22 cellular contexts compared by ENCODE assay signal in the genomic region with DNA sequence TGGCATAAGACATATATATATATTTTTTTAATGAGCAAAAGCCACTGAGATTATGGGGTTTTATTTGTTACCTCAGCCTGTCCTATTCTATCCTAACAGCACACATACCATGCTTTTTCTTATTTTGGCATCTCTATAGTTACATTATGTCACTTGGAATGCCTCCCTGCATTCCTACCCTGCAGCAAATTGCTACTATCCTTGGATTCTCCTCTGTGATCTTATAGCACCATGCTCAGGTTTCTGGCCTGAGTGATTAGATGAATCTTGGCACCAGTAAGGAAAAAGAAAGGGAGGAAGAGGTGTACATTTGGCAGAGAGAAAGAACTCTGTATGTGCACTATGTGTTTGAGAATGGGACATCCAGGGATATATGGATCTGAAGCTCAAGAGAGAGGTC.
A peak's percentile ranks its signal among the peaks of the same experiment; 100 is the strongest.
DNase-seq lines count a peak whose midpoint lies in the region; ATAC-seq and TF ChIP-seq lines count a peak whose summit lies in the region.
"Had no signal": no experiment of that assay in that cellular context is flagged by ENCODE, and none has a peak within 500 bp of the region (broad histone marks: within the 10 kb centered on the region; RNA-seq: fewer than 3 reads in every experiment).

No MANE protein-coding gene starts in this region.

- no peaks in the 10 kb centered on the region for H3K79me1 ChIP-seq in mesendoderm (ENCODE audit: low read length)

- CTCF ChIA-PET in SK-N-SH (lab: Yijun Ruan, JAX) = no interaction called here

- H3K4me1 ChIP-seq in SK-N-SH (ENCODE audit: control insufficient read depth in 1 of 2, insufficient read depth in 2 of 2, low read depth in 1 of 2, low read length in 1 of 2) = peaks cover 0 to 8% of the 10 kb centered on the region in 2 experiments; a peak in 2 of 4 replicates
- H3K4me1 ChIP-seq in mesendoderm (ENCODE audit: control insufficient read depth, low read depth, low read length) = peaks cover under 1% of the 10 kb centered on the region
- H3K4me1 ChIP-seq in right cardiac atrium (ENCODE audit: control insufficient read depth, insufficient read depth, low read length) = no peaks in the 10 kb centered on the region

- DNase-seq in SK-N-SH = no peak
- peak; percentile 32 for DNase-seq in RPMI7951 (ENCODE audit: low read depth)
- DNase-seq in mesendoderm = peak; percentile 61
- no peak for DNase-seq in type B pancreatic cell (ENCODE audit: extremely low spot score, unreplicated experiment)
- no peak for DNase-seq in WERI-Rb-1
- no peak for DNase-seq in right cardiac atrium
- no peak for DNase-seq in endothelial cell (ENCODE audit: low spot score)
- DNase-seq: C1 segment of cervical spinal cord; CD8-positive, alpha-beta T cell; DND-41; GOT3; NCI-H1092; NCI-H1436 treated with DMSO at 0.1 percent for 48 hours; NCI-H1930; NCI-H510A; NK-92 treated with Interleukin-12 subunit alpha and Interleukin-12 subunit beta, amount 100 ng/mL, for 24 hours; SJCRH30 had no signal

- H3K36me3 Mint-ChIP-seq in type B pancreatic cell (peaks cover 4% of the 10 kb centered on the region), endothelial cell (ENCODE audit: low read depth, unreplicated experiment) (peaks cover under 1% of the 10 kb centered on the region)
- H3K36me3 Mint-ChIP-seq: CD8-positive, alpha-beta T cell had no signal

- H3K4me3 Mint-ChIP-seq in type B pancreatic cell (peak overlapping the region; percentile 5), endothelial cell (ENCODE audit: unreplicated experiment) (no peak overlapping the region)
- H3K4me3 Mint-ChIP-seq: CD8-positive, alpha-beta T cell had no signal

- peaks cover 4% of the 10 kb centered on the region; the same call in 1 of the 2 replicates for H3K27me3 ChIP-seq in SK-N-SH (ENCODE audit: insufficient read depth)
- H3K27me3 ChIP-seq in mesendoderm (ENCODE audit: insufficient read depth, low read length, poor library complexity) = no peaks in the 10 kb centered on the region
- H3K27me3 ChIP-seq in WERI-Rb-1 (ENCODE audit: insufficient read depth, low read depth, severe bottlenecking) = no peaks in the 10 kb centered on the region
- H3K27me3 ChIP-seq in right cardiac atrium (ENCODE audit: control insufficient read depth, insufficient read depth) = no peaks in the 10 kb centered on the region
- H3K27me3 ChIP-seq: SJCRH30 had no signal

- H3F3A ChIP-seq in SK-N-SH (replicated peaks; ENCODE audit: insufficient read depth) = no peaks in the 10 kb centered on the region

- H4K20me1 ChIP-seq in SK-N-SH (ENCODE audit: insufficient read depth) = no peaks in the 10 kb centered on the region

- H3K27me3 Mint-ChIP-seq in type B pancreatic cell (no peaks in the 10 kb centered on the region), endothelial cell (ENCODE audit: unreplicated experiment) (peaks cover 5% of the 10 kb centered on the region)

- H3K27ac Mint-ChIP-seq in type B pancreatic cell = peak overlapping the region; percentile 7
- no peak overlapping the region for H3K27ac Mint-ChIP-seq in endothelial cell (ENCODE audit: unreplicated experiment)
- H3K27ac Mint-ChIP-seq: CD8-positive, alpha-beta T cell had no signal

- no peak overlapping the region for H4K5ac ChIP-seq in mesendoderm (ENCODE audit: low read length)

- H2AK5ac ChIP-seq in mesendoderm (ENCODE audit: low read length) = no peak overlapping the region

- no peak overlapping the region for H2BK15ac ChIP-seq in mesendoderm (replicated peaks; ENCODE audit: low read depth)

- H3K79me2 ChIP-seq in SK-N-SH (ENCODE audit: insufficient read depth) (no peaks in the 10 kb centered on the region), mesendoderm (ENCODE audit: control insufficient read depth, insufficient read depth, low read length) (no peaks in the 10 kb centered on the region)

- H3K23ac ChIP-seq in mesendoderm (ENCODE audit: low read length) = no peak overlapping the region

- H2AFZ ChIP-seq in SK-N-SH (ENCODE audit: low read depth) = no peak overlapping the region

- H3K36me3 ChIP-seq in SK-N-SH (replicated peaks in 1 of 2; ENCODE audit: control insufficient read depth in 1 of 2, insufficient read depth in 2 of 2, low read length in 1 of 2) (no peaks in the 10 kb centered on the region), mesendoderm (ENCODE audit: control insufficient read depth, insufficient read depth, low read length) (no peaks in the 10 kb centered on the region), WERI-Rb-1 (no peaks in the 10 kb centered on the region)
- H3K36me3 ChIP-seq: SJCRH30 had no signal

- H3K56ac ChIP-seq in mesendoderm (ENCODE audit: low read length) = no peak overlapping the region

- H3K4me3 ChIP-seq in SK-N-SH (ENCODE audit: low read depth in 2 of 2, low read length in 1 of 2) = no peak overlapping the region
- no peak overlapping the region for H3K4me3 ChIP-seq in mesendoderm (ENCODE audit: low read length)
- no peak overlapping the region for H3K4me3 ChIP-seq in WERI-Rb-1 (ENCODE audit: low read depth, low read length)
- no peak overlapping the region for H3K4me3 ChIP-seq in right cardiac atrium (ENCODE audit: low read length)
- H3K4me3 ChIP-seq: K562, SJCRH30 had no signal

- no peak overlapping the region for H2BK120ac ChIP-seq in mesendoderm (ENCODE audit: low read depth, low read length)

- H3K9me3 Mint-ChIP-seq in type B pancreatic cell (no peaks in the 10 kb centered on the region), endothelial cell (ENCODE audit: unreplicated experiment) (no peaks in the 10 kb centered on the region)
- H3K9me3 Mint-ChIP-seq: CD8-positive, alpha-beta T cell had no signal

- H3K4me1 Mint-ChIP-seq in type B pancreatic cell (ENCODE audit: unreplicated experiment) (peaks cover 33% of the 10 kb centered on the region), endothelial cell (ENCODE audit: unreplicated experiment) (peaks cover 21% of the 10 kb centered on the region)

- no peak overlapping the region for H2BK5ac ChIP-seq in mesendoderm (ENCODE audit: low read length)

- TF ChIP-seq RAD21 in SK-N-SH (IDR thresholded peaks at IDR 0.05; ENCODE audit: low read length) = no peak

- H3K4me2 ChIP-seq in SK-N-SH (no peak overlapping the region), mesendoderm (ENCODE audit: low read length) (no peak overlapping the region)

- H3K9me3 ChIP-seq in SK-N-SH (no peaks in the 10 kb centered on the region), WERI-Rb-1 (ENCODE audit: severe bottlenecking) (no peaks in the 10 kb centered on the region), right cardiac atrium (ENCODE audit: control insufficient read depth, low read length) (no peaks in the 10 kb centered on the region)
- H3K9me3 ChIP-seq: SJCRH30 had no signal

- H3K18ac ChIP-seq in mesendoderm (ENCODE audit: low read length) = no peak overlapping the region

- ATAC-seq in SK-N-SH treated with all-trans-retinoic acid at 6 μM for 48 hours = peak; percentile 51
- ATAC-seq in right cardiac atrium = no peak
- ATAC-seq: CD8-positive, alpha-beta T cell; HCT116; K562; Panc1 had no signal

- H3K4ac ChIP-seq in mesendoderm (ENCODE audit: low read depth, low read length) = no peak overlapping the region

- intact Hi-C loops in right cardiac atrium (cut with DNase I) = no loop called here

- no peak for TF ChIP-seq CTCF in SK-N-SH (IDR thresholded peaks at IDR 0.05)
- TF ChIP-seq CTCF in type B pancreatic cell (conservative IDR thresholded peaks at IDR 0.05) = no peak
- no peak for TF ChIP-seq CTCF in WERI-Rb-1 (IDR thresholded peaks at IDR 0.05; ENCODE audit: low read depth, low read length)
- no peak for TF ChIP-seq CTCF in endothelial cell (IDR thresholded peaks at IDR 0.05; ENCODE audit: unreplicated experiment)

- H4K8ac ChIP-seq in mesendoderm (ENCODE audit: low read depth, low read length) = no peak overlapping the region

- no peak for TF ChIP-seq EP300 in SK-N-SH (IDR thresholded peaks at IDR 0.05; ENCODE audit: borderline replicate concordance in 1 of 2, low read depth in 1 of 2, low read length in 1 of 2)

- H3K9me2 ChIP-seq in SK-N-SH = no peaks in the 10 kb centered on the region

- H3K27ac ChIP-seq in SK-N-SH (ENCODE audit: low read depth in 2 of 2, low read length in 1 of 2) (no peak overlapping the region), mesendoderm (ENCODE audit: low read depth, low read length) (no peak overlapping the region), WERI-Rb-1 (no peak overlapping the region), right cardiac atrium (ENCODE audit: low read length) (no peak overlapping the region)
- H3K27ac ChIP-seq: 22Rv1, SJCRH30 had no signal

- POLR2A ChIA-PET in SK-N-SH (lab: Yijun Ruan, JAX) = no interaction called here

- H3K9ac ChIP-seq in SK-N-SH (no peak overlapping the region), mesendoderm (ENCODE audit: low read length) (no peak overlapping the region)

TF ChIP-seq in SK-N-SH treated with all-trans-retinoic acid at 6 μM for 48 hours, 23 proteins besides CTCF, POLR2A, EP300 and RAD21:
- TF ChIP-seq ZFP3 (CRISPR knock-in tag; IDR thresholded peaks at IDR 0.05) (no peak), ZNF70 (CRISPR knock-in tag; IDR thresholded peaks at IDR 0.05) (no peak)

TF ChIP-seq in SK-N-SH, 30 proteins besides CTCF, POLR2A, EP300 and RAD21:
- TF ChIP-seq SIN3A (IDR thresholded peaks at IDR 0.05; ENCODE audit: borderline replicate concordance, low read depth, low read length) (no peak), POLR2AphosphoS5 (IDR thresholded peaks at IDR 0.05; ENCODE audit: low read depth, low read length) (no peak), RFX5 (IDR thresholded peaks at IDR 0.05; ENCODE audit: low read length) (no peak), EZH2phosphoT487 (IDR thresholded peaks at IDR 0.05; ENCODE audit: borderline replicate concordance, low read depth) (no peak), GABPA (IDR thresholded peaks at IDR 0.05; ENCODE audit: low read depth) (no peak), ZBTB33 (IDR thresholded peaks at IDR 0.05; ENCODE audit: borderline replicate concordance, low read depth) (no peak), CHD2 (IDR thresholded peaks at IDR 0.05; ENCODE audit: low read length, partially characterized antibody) (no peak), NFIC (IDR thresholded peaks at IDR 0.05; ENCODE audit: borderline replicate concordance) (no peak), ELF1 (IDR thresholded peaks at IDR 0.05) (no peak), NRF1 (IDR thresholded peaks at IDR 0.05; ENCODE audit: low read depth, low read length) (no peak)

Comparison
In these comparisons a context has a peak if more than half of its experiments do, and no peak if none do; other contexts are left out.
1. DNase-seq: peak in RPMI7951 (single experiment) and mesendoderm (single experiment); none in SK-N-SH (single experiment), type B pancreatic cell (single experiment), WERI-Rb-1 (single experiment), right cardiac atrium (0 of 3) and endothelial cell (single experiment).